Comparison of ENCODE assay signal across 1 cellular context in the genomic region with DNA sequence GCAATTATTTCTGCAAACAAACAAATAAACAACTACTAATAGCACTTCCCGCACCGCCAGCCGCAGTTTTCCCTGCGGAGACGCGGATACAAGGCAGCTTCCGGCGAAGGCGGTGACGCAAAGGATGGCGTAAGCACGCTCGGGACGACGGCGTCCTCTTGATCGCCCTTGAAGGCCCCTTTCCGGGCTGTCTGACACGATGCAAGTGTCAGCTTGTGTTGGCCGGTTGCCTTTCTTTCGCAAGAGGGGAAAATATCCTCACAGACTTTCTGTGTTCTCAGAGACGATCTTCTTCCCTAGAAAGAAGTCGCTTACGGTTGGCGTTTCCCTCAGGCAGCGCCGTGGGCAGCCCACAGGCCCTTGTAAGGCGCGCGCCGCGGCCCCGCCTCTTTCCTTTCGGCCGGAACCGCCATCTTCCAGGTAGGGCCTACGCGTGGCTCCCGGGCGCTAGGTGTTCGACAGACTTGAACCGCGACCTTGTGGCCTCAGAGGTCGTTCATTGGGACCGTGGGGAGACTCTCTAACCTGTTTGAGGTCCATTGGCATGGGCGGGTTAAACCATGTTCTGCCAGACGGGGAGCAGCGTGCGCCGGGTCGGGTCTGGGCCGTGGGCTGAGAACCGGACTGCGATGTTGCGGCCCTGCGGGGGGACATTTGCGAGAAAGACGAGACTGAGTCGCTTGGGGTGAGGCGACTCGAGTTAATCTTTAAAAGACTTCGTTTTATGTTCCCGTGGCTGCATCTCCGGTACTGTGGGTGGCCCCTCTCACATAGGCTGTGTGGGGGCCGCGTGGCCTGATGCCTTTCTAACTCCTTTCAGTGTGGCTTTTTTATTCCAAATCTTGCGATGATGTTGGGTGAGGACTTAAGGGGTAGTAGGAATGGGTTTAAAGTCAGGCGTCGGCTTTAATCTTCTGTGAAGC.
TF ChIP-seq lines count a peak whose summit lies in the region.

A gene (plus strand): TSS at position 393 of the 923 bp plus-strand sequence. CDS start 2,219 bp downstream, outside the sequence.

TF ChIP-seq in K562, 482 proteins besides CTCF, POLR2A, EP300 and RAD21 (continued from another document and continues in another):
- TF ChIP-seq, protein P1, sequence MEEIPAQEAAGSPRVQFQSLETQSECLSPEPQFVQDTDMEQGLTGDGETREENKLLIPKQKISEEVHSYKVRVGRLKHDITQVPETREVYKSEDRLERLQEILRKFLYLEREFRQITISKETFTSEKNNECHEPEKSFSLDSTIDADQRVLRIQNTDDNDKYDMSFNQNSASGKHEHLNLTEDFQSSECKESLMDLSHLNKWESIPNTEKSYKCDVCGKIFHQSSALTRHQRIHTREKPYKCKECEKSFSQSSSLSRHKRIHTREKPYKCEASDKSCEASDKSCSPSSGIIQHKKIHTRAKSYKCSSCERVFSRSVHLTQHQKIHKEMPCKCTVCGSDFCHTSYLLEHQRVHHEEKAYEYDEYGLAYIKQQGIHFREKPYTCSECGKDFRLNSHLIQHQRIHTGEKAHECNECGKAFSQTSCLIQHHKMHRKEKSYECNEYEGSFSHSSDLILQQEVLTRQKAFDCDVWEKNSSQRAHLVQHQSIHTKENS (CRISPR knock-in tag; IDR thresholded peaks at IDR 0.05): no peak
- TF ChIP-seq RB1 (IDR thresholded peaks at IDR 0.05; ENCODE audit: low read depth) (peak; percentile 90), FOXJ3 (CRISPR knock-in tag; IDR thresholded peaks at IDR 0.05) (no peak), HMGN3 (IDR thresholded peaks at IDR 0.05; ENCODE audit: borderline replicate concordance, extremely low read depth, insufficient read length, low read depth, low read length) (no peak), ZFP36 (IDR thresholded peaks at IDR 0.05; ENCODE audit: low read depth, low read length, partially characterized antibody) (no peak), SOX6 (IDR thresholded peaks at IDR 0.05) (no peak), SMAD3 (CRISPR knock-in tag; conservative IDR thresholded peaks at IDR 0.05) (no peak), XRCC5 (IDR thresholded peaks at IDR 0.05; ENCODE audit: low read depth, low read length) (0 out of 2 replicates have a peak, but pooled peaks have one; percentile 23), POLR2AphosphoS2 (IDR thresholded peaks at IDR 0.05; ENCODE audit: low read length) (0 out of 2 replicates have a peak, but pooled peaks have one; percentile 17), ZNF212 (CRISPR knock-in tag; IDR thresholded peaks at IDR 0.05) (no peak), PTRF (tag; IDR thresholded peaks at IDR 0.05) (no peak), MECOM (CRISPR knock-in tag; IDR thresholded peaks at IDR 0.05) (no peak), NRF1 (conservative IDR thresholded peaks at IDR 0.05 in 1 of 2, IDR thresholded peaks at IDR 0.05 in 1 of 2) (peak; percentile 52 to 64), NFE2L1 (tag; IDR thresholded peaks at IDR 0.05; ENCODE audit: borderline replicate concordance, low read depth) (no peak), PHF8 (IDR thresholded peaks at IDR 0.05; ENCODE audit: borderline replicate concordance, low read length) (peak; percentile 95), ZNF175 (CRISPR knock-in tag; IDR thresholded peaks at IDR 0.05; ENCODE audit: low read depth) (no peak), ZNF778 (CRISPR knock-in tag; IDR thresholded peaks at IDR 0.05) (no peak), SMARCB1 (IDR thresholded peaks at IDR 0.05; ENCODE audit: insufficient read length, low read depth) (no peak), ZNF324 (CRISPR knock-in tag; IDR thresholded peaks at IDR 0.05) (no peak), PRMT5 (CRISPR knock-in tag; IDR thresholded peaks at IDR 0.05) (no peak), BACH1 (tag; IDR thresholded peaks at IDR 0.05) (no peak; the same call in 1 of the 2 replicates), ZNF445 (CRISPR knock-in tag; IDR thresholded peaks at IDR 0.05; ENCODE audit: low read depth) (no peak), ZKSCAN1 (IDR thresholded peaks at IDR 0.05; ENCODE audit: low read depth, low read length) (0 out of 2 replicates have a peak, but pooled peaks have one; percentile 30), HOXB6 (CRISPR knock-in tag; IDR thresholded peaks at IDR 0.05; ENCODE audit: borderline replicate concordance) (no peak), ZBTB17 (CRISPR knock-in tag; IDR thresholded peaks at IDR 0.05) (no peak), RUNX1 (IDR thresholded peaks at IDR 0.05; ENCODE audit: low read depth) (no peak), MAFK (IDR thresholded peaks at IDR 0.05; ENCODE audit: low read length) (no peak), NR1H2 (CRISPR knock-in tag; IDR thresholded peaks at IDR 0.05) (no peak)
- TF ChIP-seq, protein P2, sequence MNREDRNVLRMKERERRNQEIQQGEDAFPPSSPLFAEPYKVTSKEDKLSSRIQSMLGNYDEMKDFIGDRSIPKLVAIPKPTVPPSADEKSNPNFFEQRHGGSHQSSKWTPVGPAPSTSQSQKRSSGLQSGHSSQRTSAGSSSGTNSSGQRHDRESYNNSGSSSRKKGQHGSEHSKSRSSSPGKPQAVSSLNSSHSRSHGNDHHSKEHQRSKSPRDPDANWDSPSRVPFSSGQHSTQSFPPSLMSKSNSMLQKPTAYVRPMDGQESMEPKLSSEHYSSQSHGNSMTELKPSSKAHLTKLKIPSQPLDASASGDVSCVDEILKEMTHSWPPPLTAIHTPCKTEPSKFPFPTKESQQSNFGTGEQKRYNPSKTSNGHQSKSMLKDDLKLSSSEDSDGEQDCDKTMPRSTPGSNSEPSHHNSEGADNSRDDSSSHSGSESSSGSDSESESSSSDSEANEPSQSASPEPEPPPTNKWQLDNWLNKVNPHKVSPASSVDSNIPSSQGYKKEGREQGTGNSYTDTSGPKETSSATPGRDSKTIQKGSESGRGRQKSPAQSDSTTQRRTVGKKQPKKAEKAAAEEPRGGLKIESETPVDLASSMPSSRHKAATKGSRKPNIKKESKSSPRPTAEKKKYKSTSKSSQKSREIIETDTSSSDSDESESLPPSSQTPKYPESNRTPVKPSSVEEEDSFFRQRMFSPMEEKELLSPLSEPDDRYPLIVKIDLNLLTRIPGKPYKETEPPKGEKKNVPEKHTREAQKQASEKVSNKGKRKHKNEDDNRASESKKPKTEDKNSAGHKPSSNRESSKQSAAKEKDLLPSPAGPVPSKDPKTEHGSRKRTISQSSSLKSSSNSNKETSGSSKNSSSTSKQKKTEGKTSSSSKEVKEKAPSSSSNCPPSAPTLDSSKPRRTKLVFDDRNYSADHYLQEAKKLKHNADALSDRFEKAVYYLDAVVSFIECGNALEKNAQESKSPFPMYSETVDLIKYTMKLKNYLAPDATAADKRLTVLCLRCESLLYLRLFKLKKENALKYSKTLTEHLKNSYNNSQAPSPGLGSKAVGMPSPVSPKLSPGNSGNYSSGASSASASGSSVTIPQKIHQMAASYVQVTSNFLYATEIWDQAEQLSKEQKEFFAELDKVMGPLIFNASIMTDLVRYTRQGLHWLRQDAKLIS (CRISPR knock-in tag; IDR thresholded peaks at IDR 0.05): no peak; the same call in 1 of the 2 replicates
- TF ChIP-seq, protein P3, sequence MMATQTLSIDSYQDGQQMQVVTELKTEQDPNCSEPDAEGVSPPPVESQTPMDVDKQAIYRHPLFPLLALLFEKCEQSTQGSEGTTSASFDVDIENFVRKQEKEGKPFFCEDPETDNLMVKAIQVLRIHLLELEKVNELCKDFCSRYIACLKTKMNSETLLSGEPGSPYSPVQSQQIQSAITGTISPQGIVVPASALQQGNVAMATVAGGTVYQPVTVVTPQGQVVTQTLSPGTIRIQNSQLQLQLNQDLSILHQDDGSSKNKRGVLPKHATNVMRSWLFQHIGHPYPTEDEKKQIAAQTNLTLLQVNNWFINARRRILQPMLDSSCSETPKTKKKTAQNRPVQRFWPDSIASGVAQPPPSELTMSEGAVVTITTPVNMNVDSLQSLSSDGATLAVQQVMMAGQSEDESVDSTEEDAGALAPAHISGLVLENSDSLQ (IDR thresholded peaks at IDR 0.05): peak; percentile 81
- TF ChIP-seq, protein P4, sequence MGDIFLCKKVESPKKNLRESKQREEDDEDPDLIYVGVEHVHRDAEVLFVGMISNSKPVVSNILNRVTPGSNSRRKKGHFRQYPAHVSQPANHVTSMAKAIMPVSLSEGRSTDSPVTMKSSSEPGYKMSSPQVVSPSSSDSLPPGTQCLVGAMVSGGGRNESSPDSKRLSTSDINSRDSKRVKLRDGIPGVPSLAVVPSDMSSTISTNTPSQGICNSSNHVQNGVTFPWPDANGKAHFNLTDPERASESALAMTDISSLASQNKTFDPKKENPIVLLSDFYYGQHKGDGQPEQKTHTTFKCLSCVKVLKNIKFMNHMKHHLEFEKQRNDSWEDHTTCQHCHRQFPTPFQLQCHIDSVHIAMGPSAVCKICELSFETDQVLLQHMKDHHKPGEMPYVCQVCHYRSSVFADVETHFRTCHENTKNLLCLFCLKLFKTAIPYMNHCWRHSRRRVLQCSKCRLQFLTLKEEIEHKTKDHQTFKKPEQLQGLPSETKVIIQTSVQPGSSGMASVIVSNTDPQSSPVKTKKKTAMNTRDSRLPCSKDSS (IDR thresholded peaks at IDR 0.05; ENCODE audit: low read depth, partially characterized antibody): no peak
- TF ChIP-seq, protein P5, sequence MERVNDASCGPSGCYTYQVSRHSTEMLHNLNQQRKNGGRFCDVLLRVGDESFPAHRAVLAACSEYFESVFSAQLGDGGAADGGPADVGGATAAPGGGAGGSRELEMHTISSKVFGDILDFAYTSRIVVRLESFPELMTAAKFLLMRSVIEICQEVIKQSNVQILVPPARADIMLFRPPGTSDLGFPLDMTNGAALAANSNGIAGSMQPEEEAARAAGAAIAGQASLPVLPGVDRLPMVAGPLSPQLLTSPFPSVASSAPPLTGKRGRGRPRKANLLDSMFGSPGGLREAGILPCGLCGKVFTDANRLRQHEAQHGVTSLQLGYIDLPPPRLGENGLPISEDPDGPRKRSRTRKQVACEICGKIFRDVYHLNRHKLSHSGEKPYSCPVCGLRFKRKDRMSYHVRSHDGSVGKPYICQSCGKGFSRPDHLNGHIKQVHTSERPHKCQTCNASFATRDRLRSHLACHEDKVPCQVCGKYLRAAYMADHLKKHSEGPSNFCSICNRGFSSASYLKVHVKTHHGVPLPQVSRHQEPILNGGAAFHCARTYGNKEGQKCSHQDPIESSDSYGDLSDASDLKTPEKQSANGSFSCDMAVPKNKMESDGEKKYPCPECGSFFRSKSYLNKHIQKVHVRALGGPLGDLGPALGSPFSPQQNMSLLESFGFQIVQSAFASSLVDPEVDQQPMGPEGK (CRISPR knock-in tag; IDR thresholded peaks at IDR 0.05; ENCODE audit: borderline replicate concordance): no peak
- TF ChIP-seq, protein P6, sequence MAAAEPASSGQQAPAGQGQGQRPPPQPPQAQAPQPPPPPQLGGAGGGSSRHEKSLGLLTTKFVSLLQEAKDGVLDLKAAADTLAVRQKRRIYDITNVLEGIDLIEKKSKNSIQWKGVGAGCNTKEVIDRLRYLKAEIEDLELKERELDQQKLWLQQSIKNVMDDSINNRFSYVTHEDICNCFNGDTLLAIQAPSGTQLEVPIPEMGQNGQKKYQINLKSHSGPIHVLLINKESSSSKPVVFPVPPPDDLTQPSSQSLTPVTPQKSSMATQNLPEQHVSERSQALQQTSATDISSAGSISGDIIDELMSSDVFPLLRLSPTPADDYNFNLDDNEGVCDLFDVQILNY (CRISPR knock-in tag; IDR thresholded peaks at IDR 0.05): no peak
- TF ChIP-seq, protein P7, sequence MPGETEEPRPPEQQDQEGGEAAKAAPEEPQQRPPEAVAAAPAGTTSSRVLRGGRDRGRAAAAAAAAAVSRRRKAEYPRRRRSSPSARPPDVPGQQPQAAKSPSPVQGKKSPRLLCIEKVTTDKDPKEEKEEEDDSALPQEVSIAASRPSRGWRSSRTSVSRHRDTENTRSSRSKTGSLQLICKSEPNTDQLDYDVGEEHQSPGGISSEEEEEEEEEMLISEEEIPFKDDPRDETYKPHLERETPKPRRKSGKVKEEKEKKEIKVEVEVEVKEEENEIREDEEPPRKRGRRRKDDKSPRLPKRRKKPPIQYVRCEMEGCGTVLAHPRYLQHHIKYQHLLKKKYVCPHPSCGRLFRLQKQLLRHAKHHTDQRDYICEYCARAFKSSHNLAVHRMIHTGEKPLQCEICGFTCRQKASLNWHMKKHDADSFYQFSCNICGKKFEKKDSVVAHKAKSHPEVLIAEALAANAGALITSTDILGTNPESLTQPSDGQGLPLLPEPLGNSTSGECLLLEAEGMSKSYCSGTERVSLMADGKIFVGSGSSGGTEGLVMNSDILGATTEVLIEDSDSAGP (CRISPR knock-in tag; IDR thresholded peaks at IDR 0.05): 0 out of 2 replicates have a peak, but pooled peaks have one; percentile 36
- TF ChIP-seq, protein P8, sequence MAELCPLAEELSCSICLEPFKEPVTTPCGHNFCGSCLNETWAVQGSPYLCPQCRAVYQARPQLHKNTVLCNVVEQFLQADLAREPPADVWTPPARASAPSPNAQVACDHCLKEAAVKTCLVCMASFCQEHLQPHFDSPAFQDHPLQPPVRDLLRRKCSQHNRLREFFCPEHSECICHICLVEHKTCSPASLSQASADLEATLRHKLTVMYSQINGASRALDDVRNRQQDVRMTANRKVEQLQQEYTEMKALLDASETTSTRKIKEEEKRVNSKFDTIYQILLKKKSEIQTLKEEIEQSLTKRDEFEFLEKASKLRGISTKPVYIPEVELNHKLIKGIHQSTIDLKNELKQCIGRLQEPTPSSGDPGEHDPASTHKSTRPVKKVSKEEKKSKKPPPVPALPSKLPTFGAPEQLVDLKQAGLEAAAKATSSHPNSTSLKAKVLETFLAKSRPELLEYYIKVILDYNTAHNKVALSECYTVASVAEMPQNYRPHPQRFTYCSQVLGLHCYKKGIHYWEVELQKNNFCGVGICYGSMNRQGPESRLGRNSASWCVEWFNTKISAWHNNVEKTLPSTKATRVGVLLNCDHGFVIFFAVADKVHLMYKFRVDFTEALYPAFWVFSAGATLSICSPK (IDR thresholded peaks at IDR 0.05; ENCODE audit: borderline replicate concordance): no peak
- TF ChIP-seq, protein P9, sequence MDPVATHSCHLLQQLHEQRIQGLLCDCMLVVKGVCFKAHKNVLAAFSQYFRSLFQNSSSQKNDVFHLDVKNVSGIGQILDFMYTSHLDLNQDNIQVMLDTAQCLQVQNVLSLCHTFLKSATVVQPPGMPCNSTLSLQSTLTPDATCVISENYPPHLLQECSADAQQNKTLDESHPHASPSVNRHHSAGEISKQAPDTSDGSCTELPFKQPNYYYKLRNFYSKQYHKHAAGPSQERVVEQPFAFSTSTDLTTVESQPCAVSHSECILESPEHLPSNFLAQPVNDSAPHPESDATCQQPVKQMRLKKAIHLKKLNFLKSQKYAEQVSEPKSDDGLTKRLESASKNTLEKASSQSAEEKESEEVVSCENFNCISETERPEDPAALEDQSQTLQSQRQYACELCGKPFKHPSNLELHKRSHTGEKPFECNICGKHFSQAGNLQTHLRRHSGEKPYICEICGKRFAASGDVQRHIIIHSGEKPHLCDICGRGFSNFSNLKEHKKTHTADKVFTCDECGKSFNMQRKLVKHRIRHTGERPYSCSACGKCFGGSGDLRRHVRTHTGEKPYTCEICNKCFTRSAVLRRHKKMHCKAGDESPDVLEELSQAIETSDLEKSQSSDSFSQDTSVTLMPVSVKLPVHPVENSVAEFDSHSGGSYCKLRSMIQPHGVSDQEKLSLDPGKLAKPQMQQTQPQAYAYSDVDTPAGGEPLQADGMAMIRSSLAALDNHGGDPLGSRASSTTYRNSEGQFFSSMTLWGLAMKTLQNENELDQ (CRISPR knock-in tag; IDR thresholded peaks at IDR 0.05; ENCODE audit: borderline replicate concordance): no peak
- TF ChIP-seq, protein P10, sequence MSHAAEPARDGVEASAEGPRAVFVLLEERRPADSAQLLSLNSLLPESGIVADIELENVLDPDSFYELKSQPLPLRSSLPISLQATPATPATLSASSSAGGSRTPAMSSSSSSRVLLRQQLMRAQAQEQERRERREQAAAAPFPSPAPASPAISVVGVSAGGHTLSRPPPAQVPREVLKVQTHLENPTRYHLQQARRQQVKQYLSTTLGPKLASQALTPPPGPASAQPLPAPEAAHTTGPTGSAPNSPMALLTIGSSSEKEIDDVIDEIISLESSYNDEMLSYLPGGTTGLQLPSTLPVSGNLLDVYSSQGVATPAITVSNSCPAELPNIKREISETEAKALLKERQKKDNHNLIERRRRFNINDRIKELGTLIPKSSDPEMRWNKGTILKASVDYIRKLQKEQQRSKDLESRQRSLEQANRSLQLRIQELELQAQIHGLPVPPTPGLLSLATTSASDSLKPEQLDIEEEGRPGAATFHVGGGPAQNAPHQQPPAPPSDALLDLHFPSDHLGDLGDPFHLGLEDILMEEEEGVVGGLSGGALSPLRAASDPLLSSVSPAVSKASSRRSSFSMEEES (CRISPR knock-in tag; IDR thresholded peaks at IDR 0.05): no peak
